9 cellular contexts compared by ENCODE assay signal in the genomic region with DNA sequence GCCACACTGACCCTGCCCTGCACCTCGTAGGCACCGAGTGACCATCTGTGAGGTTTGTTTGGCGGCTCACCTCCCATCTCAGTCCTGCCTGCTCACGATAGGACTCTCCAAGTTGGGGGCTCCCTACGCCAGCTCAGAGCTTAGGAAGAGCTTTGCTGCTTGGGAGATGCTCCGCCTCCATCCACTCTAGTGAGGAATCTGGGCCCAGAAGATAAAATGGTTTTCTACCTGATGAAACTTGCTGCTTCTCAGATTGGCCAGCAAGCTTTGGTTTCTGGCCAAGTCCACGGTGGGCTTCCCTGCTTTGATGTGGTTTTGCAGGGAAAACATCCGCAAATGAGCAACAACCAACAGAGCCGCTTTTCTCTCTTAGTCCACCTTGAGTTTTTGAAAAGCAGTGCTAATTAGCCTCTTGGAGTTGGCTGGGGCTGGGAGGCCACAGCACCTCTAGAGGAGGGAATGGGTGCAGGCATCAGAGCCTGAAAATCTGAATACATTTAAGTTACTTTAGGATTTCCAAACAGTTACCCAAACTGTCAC. TPM values are rescaled to one million over a fixed set of nuclear protein-coding genes. Genes with fewer than 3 reads are reported as not detected.
A peak's percentile ranks its signal among the peaks of the same experiment; 100 is the strongest.
DNase-seq lines count a peak whose midpoint lies in the region; ATAC-seq and TF ChIP-seq lines count a peak whose summit lies in the region.
"Had no signal": no experiment of that assay in that cellular context is flagged by ENCODE, and none has a peak within 500 bp of the region (broad histone marks: within the 10 kb centered on the region; RNA-seq: fewer than 3 reads in every experiment).

No MANE protein-coding gene starts in this region.

- H2BK5ac ChIP-seq in neuronal stem cell (ENCODE audit: low read length): no peak overlapping the region

- no peaks in the 10 kb centered on the region for H4K20me1 ChIP-seq in mammary epithelial cell (ENCODE audit: insufficient read depth, low read length)

- no peak overlapping the region for H3K4ac ChIP-seq in neuronal stem cell (ENCODE audit: low read length)

- H3K9ac ChIP-seq in mammary epithelial cell (ENCODE audit: insufficient read depth, low read length) (no peak overlapping the region), neuronal stem cell (ENCODE audit: low read depth, low read length, poor library complexity) (no peak overlapping the region)

- DNase-seq in GM10248 (ENCODE audit: extremely low spot score) (no peak), LNCaP clone FGC (ENCODE audit: low read depth) (no peak), mammary epithelial cell (peak; percentile 16), neuronal stem cell (ENCODE audit: low spot score) (peak; percentile 35), sigmoid colon (no peak), esophagus muscularis mucosa (ENCODE audit: extremely low spot score) (no peak)
- DNase-seq: natural killer cell had no signal

- H4K91ac ChIP-seq in neuronal stem cell (ENCODE audit: low read depth, low read length, poor library complexity): no peak overlapping the region

- H2AFZ ChIP-seq in mammary epithelial cell (ENCODE audit: low read depth, low read length) (peak overlapping the region; percentile 52), neuronal stem cell (ENCODE audit: low read length) (no peak overlapping the region)

- BruUV-seq in mammary epithelial cell (replicated peaks; lab: Mats Ljungman, UMichigan): no TSS peak

- POLR2A ChIA-PET in GM10248 (lab: Yijun Ruan, JAX): no interaction called here

- H3K9me3 ChIP-seq in mammary epithelial cell (replicated peaks; ENCODE audit: insufficient read depth, low read length): no peaks in the 10 kb centered on the region
- H3K9me3 ChIP-seq in neuronal stem cell (replicated peaks in 1 of 2; ENCODE audit: control insufficient read depth in 2 of 2, insufficient read depth in 1 of 2, low read depth in 1 of 2, low read length in 2 of 2): no peaks in the 10 kb centered on the region
- H3K9me3 ChIP-seq in sigmoid colon: no peaks in the 10 kb centered on the region
- H3K9me3 ChIP-seq in esophagus muscularis mucosa: no peaks in the 10 kb centered on the region

- CTCF ChIA-PET in GM10248 (lab: Yijun Ruan, JAX): interaction anchor here (1.1 to 2.8 kb wide), 2 partner anchors 14 to 21 kb away, joined by 3 to 13 read pairs; no protein-coding TSS in a partner anchor
- CTCF ChIA-PET in mammary epithelial cell (lab: Charles Lee; ENCODE audit: low non-redundant PET): interaction anchor here (0.7 kb wide), 1 partner anchor 139 kb away, joined by 3 read pairs; no protein-coding TSS in a partner anchor

- H3K27me3 ChIP-seq in mammary epithelial cell (ENCODE audit: insufficient read depth, low read length) (peaks cover 3% of the 10 kb centered on the region), neuronal stem cell (ENCODE audit: control insufficient read depth in 3 of 3, insufficient read depth in 3 of 3, low read depth in 1 of 3, low read length in 3 of 3) (peaks cover 0 to 4% (median 0%) of the 10 kb centered on the region in 3 experiments), sigmoid colon (no peaks in the 10 kb centered on the region), esophagus muscularis mucosa (no peaks in the 10 kb centered on the region)

- no peak overlapping the region for H2AK5ac ChIP-seq in neuronal stem cell (ENCODE audit: low read depth, low read length)

- no peak overlapping the region for H2BK120ac ChIP-seq in neuronal stem cell (ENCODE audit: low read depth, low read length)

- H3K4me3 ChIP-seq in LNCaP clone FGC (ENCODE audit: low read depth, low read length) (no peak overlapping the region), mammary epithelial cell (replicated peaks in 1 of 3; ENCODE audit: insufficient read depth in 1 of 3, low read depth in 2 of 3, low read length in 3 of 3) (no peak overlapping the region), neuronal stem cell (ENCODE audit: low read length in 2 of 2) (no peak overlapping the region), sigmoid colon (no peak overlapping the region), esophagus muscularis mucosa (no peak overlapping the region)

- peak overlapping the region; percentile 5 for H2BK15ac ChIP-seq in neuronal stem cell (ENCODE audit: low read length)

- H3K36me3 ChIP-seq in mammary epithelial cell (ENCODE audit: insufficient read depth, low read length) (no peaks in the 10 kb centered on the region), neuronal stem cell (replicated peaks in 1 of 2; ENCODE audit: control insufficient read depth in 2 of 2, insufficient read depth in 2 of 2, low read length in 2 of 2) (no peaks in the 10 kb centered on the region), sigmoid colon (no peaks in the 10 kb centered on the region), esophagus muscularis mucosa (no peaks in the 10 kb centered on the region)

- H3K18ac ChIP-seq in neuronal stem cell (ENCODE audit: low read length): no peak overlapping the region

- H3K14ac ChIP-seq in neuronal stem cell (ENCODE audit: low read length): no peak overlapping the region

- TF ChIP-seq CTCF in GM10248 (IDR thresholded peaks at IDR 0.05; ENCODE audit: control extremely low read depth, extremely low read depth, low read depth, missing control alignments): peak; percentile 10
- TF ChIP-seq CTCF in LNCaP clone FGC (IDR thresholded peaks at IDR 0.05; ENCODE audit: control insufficient read depth, extremely low read depth, insufficient read depth): peak; percentile 46
- peak; percentile 82 to 87 for TF ChIP-seq CTCF in mammary epithelial cell (conservative IDR thresholded peaks at IDR 0.05 in 1 of 2, IDR thresholded peaks at IDR 0.05 in 1 of 2; ENCODE audit: extremely low read depth in 1 of 2, insufficient read depth in 1 of 2, low read depth in 1 of 2, low read length in 2 of 2)
- no peak for TF ChIP-seq CTCF in sigmoid colon (IDR thresholded peaks at IDR 0.05)
- peak in 1 of 3 experiments; percentile 41 for TF ChIP-seq CTCF in esophagus muscularis mucosa (IDR thresholded peaks at IDR 0.05)

- H3K79me2 ChIP-seq in mammary epithelial cell (ENCODE audit: insufficient read depth, low read length): no peaks in the 10 kb centered on the region

- H3K4me1 ChIP-seq in mammary epithelial cell (ENCODE audit: insufficient read depth, low read length): no peaks in the 10 kb centered on the region
- H3K4me1 ChIP-seq in neuronal stem cell (ENCODE audit: control insufficient read depth in 2 of 2, insufficient read depth in 1 of 2, low read depth in 1 of 2, low read length in 2 of 2): peaks cover 0 to 7% of the 10 kb centered on the region in 2 donors
- no peaks in the 10 kb centered on the region for H3K4me1 ChIP-seq in sigmoid colon
- no peaks in the 10 kb centered on the region for H3K4me1 ChIP-seq in esophagus muscularis mucosa

- H3K79me1 ChIP-seq in neuronal stem cell (ENCODE audit: low read depth, low read length): no peaks in the 10 kb centered on the region

- 36% methylated on average over 9 of the region's 9 CpGs for WGBS in mammary epithelial cell (ENCODE audit: low coverage, missing lambda C conversion rate)
- WGBS in neuronal stem cell (ENCODE audit: extremely low coverage in 2 of 2, insufficient read length in 2 of 2, insufficient replicate concordance in 1 of 2), 2 donors: no CpG with 5 or more reads among the region's 9 CpGs
- 62 to 65% methylated on average over 9 of the region's 9 CpGs for WGBS in sigmoid colon, 2 donors
- 60% methylated on average over 9 of the region's 9 CpGs for WGBS in esophagus muscularis mucosa

- in situ Hi-C loops in mammary epithelial cell (cut with MboI; ENCODE audit: low sequenced_read_pairs in 2 of 2): no loop called here

- intact Hi-C loops in mammary epithelial cell (cut with micrococcal nuclease): loop anchor here (2.0 to 5.0 kb wide), 2 partner anchors 22 to 95 kb away; no protein-coding TSS in a partner anchor
- intact Hi-C loops in sigmoid colon (cut with DNase I): no loop called here
- intact Hi-C loops in esophagus muscularis mucosa (cut with DNase I): no loop called here

- no peak for TF ChIP-seq POLR2A in sigmoid colon (IDR thresholded peaks at IDR 0.05)
- no peak for TF ChIP-seq POLR2A in esophagus muscularis mucosa (IDR thresholded peaks at IDR 0.05; ENCODE audit: low read depth)

- H3K4me2 ChIP-seq in mammary epithelial cell (ENCODE audit: insufficient read depth, low read depth, low read length) (no peak overlapping the region), neuronal stem cell (ENCODE audit: insufficient read depth, low read length, poor library complexity, severe bottlenecking) (no peak overlapping the region)

- ATAC-seq in activated CD4-positive, CD25-positive, alpha-beta regulatory T cell treated with anti-CD3 and anti-CD28 coated beads, Interleukin-2, amount 50 U/mL, for 24 hours: no peak

- dilution Hi-C loops in mammary epithelial cell (cut with HindIII; ENCODE audit: low sequenced_read_pairs): no loop called here

- no peak for TF ChIP-seq EP300 in sigmoid colon (IDR thresholded peaks at IDR 0.05)
- no peak for TF ChIP-seq EP300 in esophagus muscularis mucosa (IDR thresholded peaks at IDR 0.05)

- H3K23ac ChIP-seq in neuronal stem cell (ENCODE audit: low read depth, low read length, poor library complexity): no peak overlapping the region

- no peak overlapping the region for H4K8ac ChIP-seq in neuronal stem cell (ENCODE audit: low read depth, low read length)

- no peak overlapping the region for H2BK12ac ChIP-seq in neuronal stem cell (ENCODE audit: low read length)

- H3K27ac ChIP-seq in mammary epithelial cell (ENCODE audit: insufficient read depth, low read depth, low read length) (no peak overlapping the region), neuronal stem cell (replicated peaks; ENCODE audit: low read length) (no peak overlapping the region), sigmoid colon (no peak overlapping the region), esophagus muscularis mucosa (replicated peaks in 1 of 4) (no peak overlapping the region)

RNA-seq across cellular contexts. Expression of gene THNSL2, which starts 42.2 kb away (rescaled TPM):
- total RNA-seq in mammary epithelial cell: 10 to 100 TPM in 1 of 2 donors, 1 to 10 TPM in 1; 2.4 to 28.5 TPM
- 0.08 TPM for polyA plus RNA-seq in mammary epithelial cell
- not detected for polyA minus RNA-seq in mammary epithelial cell
- polyA plus RNA-seq in neuronal stem cell (2013, experiment 1 of 2): 13.4 TPM
- 13.8 TPM for polyA plus RNA-seq in neuronal stem cell (2013, experiment 2 of 2)
- total RNA-seq in sigmoid colon: 10 to 100 TPM in 3 of 4 donors, 1 to 10 TPM in 1; 2.5 to 32.4 (median 28.5) TPM
- 10 to 100 TPM in 2 of 3 donors, 1 to 10 TPM in 1; 9.9 to 23.4 (median 16.6) TPM for polyA plus RNA-seq in sigmoid colon
- total RNA-seq in esophagus muscularis mucosa: 10 to 100 TPM in 3 of 4 donors, 1 to 10 TPM in 1; 2.1 to 40.0 (median 29.4) TPM
- total RNA-seq: HT1080 had no signal

Comparison
In these comparisons a context has a peak if more than half of its experiments do, and no peak if none do; other contexts are left out.
1. DNase-seq: peak in mammary epithelial cell (single experiment) and neuronal stem cell (single experiment); none in GM10248 (single experiment), LNCaP clone FGC (single experiment), sigmoid colon (single experiment) and esophagus muscularis mucosa (single experiment).
2. CTCF ChIP-seq: peak in GM10248 (single experiment), LNCaP clone FGC (single experiment) and mammary epithelial cell (2 of 2); none in sigmoid colon (0 of 4).